Comparison of ENCODE assay signal across 20 cellular contexts in genomic region chrX:32045149-32045548, GRCh38.
DNase-seq lines count a peak whose midpoint lies in the region; ATAC-seq and TF ChIP-seq lines count a peak whose summit lies in the region.
"Had no signal": no experiment of that assay in that cellular context is flagged by ENCODE, and none has a peak within 500 bp of the region (broad histone marks: within the 10 kb centered on the region; RNA-seq: fewer than 3 reads in every experiment).

No MANE protein-coding gene starts in this region.

- H3K4me3 Mint-ChIP-seq in activated T-cell treated with anti-CD3 and anti-CD28 coated beads, Interleukin-2, amount 50 U/mL, for 24 hours: no peak overlapping the region
- H3K4me3 Mint-ChIP-seq: B cell; CD4-positive, CD25-positive, alpha-beta regulatory T cell; CD8-positive, alpha-beta T cell; H9 had no signal

- no peak overlapping the region for H2AK5ac ChIP-seq in mesendoderm (ENCODE audit: low read length)

- H2BK120ac ChIP-seq in mesendoderm (ENCODE audit: low read depth, low read length): no peak overlapping the region

- H3K23ac ChIP-seq in mesendoderm (ENCODE audit: low read length): no peak overlapping the region

- H3K9me3 ChIP-seq in gastrocnemius medialis (no peaks in the 10 kb centered on the region), stomach (no peaks in the 10 kb centered on the region)
- H3K9me3 ChIP-seq: BLaER1, Caco-2 had no signal

- no peak overlapping the region for H3K18ac ChIP-seq in mesendoderm (ENCODE audit: low read length)

- no peak overlapping the region for H3K9ac ChIP-seq in mesendoderm (ENCODE audit: low read length)
- H3K9ac ChIP-seq: BLaER1, GM23248 had no signal

- in situ Hi-C loops in Caki2 (cut with HindIII; ENCODE audit: low pct_unique_long_range_greater_than_20kb, low sequenced_read_pairs) (no loop called here), gastrocnemius medialis (cut with MboI; ENCODE audit: low sequenced_read_pairs in 4 of 4) (no loop called here)

- no peaks in the 10 kb centered on the region for H3K36me3 Mint-ChIP-seq in activated T-cell treated with anti-CD3 and anti-CD28 coated beads, Interleukin-2, amount 50 U/mL, for 24 hours (ENCODE audit: low read depth)
- H3K36me3 Mint-ChIP-seq: CD4-positive, CD25-positive, alpha-beta regulatory T cell; CD8-positive, alpha-beta T cell had no signal

- H3K36me3 ChIP-seq in mesendoderm (ENCODE audit: control insufficient read depth, insufficient read depth, low read length) (no peaks in the 10 kb centered on the region), gastrocnemius medialis (no peaks in the 10 kb centered on the region), stomach (no peaks in the 10 kb centered on the region)
- H3K36me3 ChIP-seq: BLaER1 had no signal

- TF ChIP-seq EP300 in stomach (IDR thresholded peaks at IDR 0.05): no peak

- peaks cover 3% of the 10 kb centered on the region for H3K9me3 Mint-ChIP-seq in activated T-cell treated with anti-CD3 and anti-CD28 coated beads, Interleukin-2, amount 50 U/mL, for 24 hours
- H3K9me3 Mint-ChIP-seq: CD8-positive, alpha-beta T cell had no signal

- H3K27ac Mint-ChIP-seq in activated T-cell treated with anti-CD3 and anti-CD28 coated beads, Interleukin-2, amount 50 U/mL, for 24 hours: no peak overlapping the region
- H3K27ac Mint-ChIP-seq: B cell; CD4-positive, CD25-positive, alpha-beta regulatory T cell; CD8-positive, alpha-beta T cell; H9 had no signal

- no CpG with 5 or more reads among the region's 4 CpGs for WGBS in mesendoderm (ENCODE audit: extremely low coverage, insufficient coverage, low lambda C conversion rate)
- WGBS in stomach, 5 donors: 71 to 90% (median 83%) methylated on average over 4 of the region's 4 CpGs

- H4K5ac ChIP-seq in mesendoderm (ENCODE audit: low read length): no peak overlapping the region

- H3K4ac ChIP-seq in mesendoderm (ENCODE audit: low read depth, low read length): no peak overlapping the region

- H3K4me1 ChIP-seq in mesendoderm (ENCODE audit: control insufficient read depth, low read depth, low read length): no peaks in the 10 kb centered on the region
- no peaks in the 10 kb centered on the region for H3K4me1 ChIP-seq in gastrocnemius medialis
- no peaks in the 10 kb centered on the region for H3K4me1 ChIP-seq in stomach
- H3K4me1 ChIP-seq: BLaER1, Caco-2 had no signal

- no peaks in the 10 kb centered on the region for H3K79me1 ChIP-seq in mesendoderm (ENCODE audit: low read length)

- H3K79me2 ChIP-seq in mesendoderm (ENCODE audit: control insufficient read depth, insufficient read depth, low read length): no peaks in the 10 kb centered on the region

- no peak overlapping the region for H4K8ac ChIP-seq in mesendoderm (ENCODE audit: low read depth, low read length)

- peaks cover 8% of the 10 kb centered on the region for H3K27me3 Mint-ChIP-seq in activated T-cell treated with anti-CD3 and anti-CD28 coated beads, Interleukin-2, amount 50 U/mL, for 24 hours
- H3K27me3 Mint-ChIP-seq: B cell; CD4-positive, CD25-positive, alpha-beta regulatory T cell had no signal

- intact Hi-C loops in gastrocnemius medialis (cut with DNase I; ENCODE audit: low total_unique reads): no loop called here
- intact Hi-C loops in stomach (cut with DNase I; ENCODE audit: low total_unique reads): no loop called here

- DNase-seq in Caki2 (ENCODE audit: low read depth): peak; percentile 0
- DNase-seq in HT1080 (ENCODE audit: low read depth): peak; percentile 13
- DNase-seq in mesendoderm: peak; percentile 7
- DNase-seq in gastrocnemius medialis: peak; percentile 8 to 32
- no peak for DNase-seq in SW480 (ENCODE audit: low spot score)
- DNase-seq in activated T-cell treated with anti-CD3 and anti-CD28 coated beads, Interleukin-2, amount 50 U/mL, for 24 hours: no peak
- no peak for DNase-seq in stomach
- DNase-seq in NCI-H2227 treated with DMSO at 0.1 percent for 48 hours (lab: John Stamatoyannopoulos, UW): no peak
- DNase-seq: Caco-2; CD4-positive, CD25-positive, alpha-beta regulatory T cell; CD8-positive, alpha-beta T cell; DMS 273 treated with DMSO at 0.1 percent for 48 hours; DMS79; GM23248; H9 had no signal

- H3K27ac ChIP-seq in mesendoderm (ENCODE audit: low read depth, low read length) (no peak overlapping the region), gastrocnemius medialis (peak overlapping the region in 1 of 4 donors; percentile 27), stomach (no peak overlapping the region)
- H3K27ac ChIP-seq: 22Rv1, BLaER1, C4-2B, GM23248 had no signal

- no peak overlapping the region for H2BK5ac ChIP-seq in mesendoderm (ENCODE audit: low read length)

- no peaks in the 10 kb centered on the region for H3K27me3 ChIP-seq in mesendoderm (ENCODE audit: insufficient read depth, low read length, poor library complexity)
- no peaks in the 10 kb centered on the region for H3K27me3 ChIP-seq in gastrocnemius medialis
- no peaks in the 10 kb centered on the region for H3K27me3 ChIP-seq in stomach
- H3K27me3 ChIP-seq: BLaER1 had no signal

- no peak overlapping the region for H2BK15ac ChIP-seq in mesendoderm (replicated peaks; ENCODE audit: low read depth)

- peak; percentile 54 to 90 for ATAC-seq in gastrocnemius medialis
- ATAC-seq: CD8-positive, alpha-beta T cell; HCT116 had no signal

- TF ChIP-seq POLR2A in gastrocnemius medialis (IDR thresholded peaks at IDR 0.05): no peak
- no peak for TF ChIP-seq POLR2A in stomach (IDR thresholded peaks at IDR 0.05)

- H3K4me3 ChIP-seq in mesendoderm (ENCODE audit: low read length) (no peak overlapping the region), gastrocnemius medialis (no peak overlapping the region), stomach (no peak overlapping the region)
- H3K4me3 ChIP-seq: BLaER1, GM23248 had no signal

- no peak overlapping the region for H3K56ac ChIP-seq in mesendoderm (ENCODE audit: low read length)

- no peak overlapping the region for H3K4me2 ChIP-seq in mesendoderm (ENCODE audit: low read length)
- H3K4me2 ChIP-seq: BLaER1 had no signal

- no peak for TF ChIP-seq CTCF in gastrocnemius medialis (IDR thresholded peaks at IDR 0.05 in 4 of 5, conservative IDR thresholded peaks at IDR 0.05 in 1 of 5)
- no peak for TF ChIP-seq CTCF in stomach (IDR thresholded peaks at IDR 0.05)

- no peaks in the 10 kb centered on the region for H3K4me1 Mint-ChIP-seq in activated T-cell treated with anti-CD3 and anti-CD28 coated beads, Interleukin-2, amount 50 U/mL, for 24 hours (ENCODE audit: low read depth)
- H3K4me1 Mint-ChIP-seq: B cell; CD4-positive, CD25-positive, alpha-beta regulatory T cell; H9 had no signal

Comparison
In these comparisons a context has a peak if more than half of its experiments do, and no peak if none do; other contexts are left out.
1. DNase-seq: peak in Caki2 (single experiment), HT1080 (single experiment), mesendoderm (single experiment) and gastrocnemius medialis (2 of 2); none in SW480 (single experiment), activated T-cell treated with anti-CD3 and anti-CD28 coated beads, Interleukin-2, amount 50 U/mL, for 24 hours (single experiment), stomach (single experiment) and NCI-H2227 treated with DMSO at 0.1 percent for 48 hours (single experiment).